9 cellular contexts compared by ENCODE assay signal in genomic region chr14:68627050-68627867, GRCh38.
DNase-seq lines count a peak whose midpoint lies in the region; ATAC-seq and TF ChIP-seq lines count a peak whose summit lies in the region.
"Had no signal": no experiment of that assay in that cellular context is flagged by ENCODE, and none has a peak within 500 bp of the region (broad histone marks: within the 10 kb centered on the region; RNA-seq: fewer than 3 reads in every experiment).

No MANE protein-coding gene starts in this region.

- H3K36me3 Mint-ChIP-seq in nephron progenitor cell (ENCODE audit: low read depth) = no peaks in the 10 kb centered on the region

- H3K4me1 ChIP-seq in BLaER1 (peaks cover 67% of the 10 kb centered on the region), left lung (peaks cover 0 to 17% of the 10 kb centered on the region in 2 donors)

- TF ChIP-seq CTCF in nephron progenitor cell (IDR thresholded peaks at IDR 0.05) = no peak
- no peak for TF ChIP-seq CTCF in left lung (IDR thresholded peaks at IDR 0.05)

- no peak for ATAC-seq in left lung
- ATAC-seq in HG03175 (IDR thresholded peaks at IDR 0.05; ENCODE audit: unreplicated experiment) = no peak

- intact Hi-C loops in left lung (cut with DNase I) = no loop called here

- no peaks in the 10 kb centered on the region for H4K20me1 ChIP-seq in BLaER1

- H3K27ac ChIP-seq in BLaER1 = no peak overlapping the region
- H3K27ac ChIP-seq in left lung = peak overlapping the region in 1 of 2 donors; percentile 7

- H3K27me3 ChIP-seq in BLaER1 (no peaks in the 10 kb centered on the region), left lung (peaks cover 0 to 19% of the 10 kb centered on the region in 2 donors)

- H3K4me3 ChIP-seq in BLaER1 = no peak overlapping the region
- H3K4me3 ChIP-seq in left lung = no peak overlapping the region

- H3K27me3 Mint-ChIP-seq in nephron progenitor cell (ENCODE audit: low read depth, poor library complexity) = peaks cover 3% of the 10 kb centered on the region

- H3K4me3 Mint-ChIP-seq in nephron progenitor cell = peak overlapping the region; percentile 9

- peak; percentile 21 for DNase-seq in SW480 (ENCODE audit: low spot score)
- DNase-seq in glomerular visceral epithelial cell (ENCODE audit: extremely low spot score) = peak; percentile 99
- DNase-seq in nephron progenitor cell = no peak
- DNase-seq in NCI-H2029 (lab: John Stamatoyannopoulos, UW) = no peak
- no peak for DNase-seq in NCI-H82 treated with DMSO at 0.1 percent for 48 hours (lab: John Stamatoyannopoulos, UW; ENCODE audit: unreplicated experiment)
- no peak for DNase-seq in left lung
- DNase-seq: SK-N-SH had no signal

- H3K4me2 ChIP-seq in BLaER1 = peak overlapping the region; percentile 87
- H3K4me2 ChIP-seq: SK-N-SH had no signal

- no peak overlapping the region for H3K27ac Mint-ChIP-seq in nephron progenitor cell

- peaks cover 98% of the 10 kb centered on the region for H3K4me1 Mint-ChIP-seq in nephron progenitor cell

- H3K9me3 ChIP-seq in BLaER1 (no peaks in the 10 kb centered on the region), left lung (no peaks in the 10 kb centered on the region)
- H3K9me3 ChIP-seq: SK-N-SH had no signal

- H3K36me3 ChIP-seq in BLaER1 (no peaks in the 10 kb centered on the region), left lung (no peaks in the 10 kb centered on the region)

- no peak overlapping the region for H3K9ac ChIP-seq in BLaER1
- H3K9ac ChIP-seq: SK-N-SH had no signal

- H3K9me3 Mint-ChIP-seq in nephron progenitor cell = no peaks in the 10 kb centered on the region

Comparison
In these comparisons a context has a peak if more than half of its experiments do, and no peak if none do; other contexts are left out.
1. DNase-seq: peak in SW480 (single experiment) and glomerular visceral epithelial cell (single experiment); none in nephron progenitor cell (single experiment), NCI-H2029 (single experiment), NCI-H82 treated with DMSO at 0.1 percent for 48 hours (single experiment) and left lung (0 of 2).